ENCODE assay signal across 8 cellular contexts in the genomic region with DNA sequence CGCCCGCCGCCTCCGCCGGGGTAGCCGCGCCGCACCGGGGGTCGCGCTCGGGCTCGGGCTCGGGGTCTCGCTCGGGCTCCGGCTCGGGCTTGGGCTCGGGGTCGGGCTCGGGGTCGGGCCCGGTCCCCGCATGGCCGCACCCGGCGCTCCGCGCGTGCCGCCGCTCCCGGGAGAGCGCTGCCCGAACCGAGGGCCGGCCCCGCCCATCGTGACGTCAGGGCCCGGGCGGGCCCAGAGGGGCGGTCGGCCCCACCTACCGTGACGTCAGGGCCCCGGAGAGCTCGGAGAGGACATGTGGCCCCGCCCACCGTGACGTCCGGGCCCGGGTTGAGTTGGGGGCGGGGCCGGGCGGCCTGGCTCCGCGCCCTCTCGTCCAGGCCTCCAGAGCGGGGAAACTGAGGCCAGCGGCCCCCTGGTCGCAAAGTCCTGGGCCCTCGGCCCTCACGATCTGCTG. TPM values are rescaled to one million over a fixed set of nuclear protein-coding genes. Genes with fewer than 3 reads are reported as not detected.
A peak's percentile ranks its signal among the peaks of the same experiment; 100 is the strongest.
DNase-seq lines count a peak whose midpoint lies in the region; ATAC-seq and TF ChIP-seq lines count a peak whose summit lies in the region.

Gene NSMF, minus strand, starts transcription at position 188 of the 454 bp plus-strand sequence. CDS start 232 bp downstream, outside the sequence.

- H3K36me3 Mint-ChIP-seq in activated T-helper 17 cell treated with anti-CD3 and anti-CD28 coated beads, Interleukin-2, amount 50 U/mL, for 72 hours (ENCODE audit: low read depth): peaks cover 14% of the 10 kb centered on the region
- peaks cover 0 to 2% (median 0%) of the 10 kb centered on the region in 3 donors for H3K36me3 Mint-ChIP-seq in naive thymus-derived CD8-positive, alpha-beta T cell
- peaks cover 14% of the 10 kb centered on the region for H3K36me3 Mint-ChIP-seq in stimulated activated memory B cell treated with anti-CD40 and anti-IgM and Interleukin-4, amounts not matched to agents 10 μg/mL and 1 μg/mL and 100 μg/mL, for 72 hours

- H3K9me3 Mint-ChIP-seq in activated T-helper 17 cell treated with anti-CD3 and anti-CD28 coated beads, Interleukin-2, amount 50 U/mL, for 72 hours: no peaks in the 10 kb centered on the region
- peaks cover 0 to 2% (median 0%) of the 10 kb centered on the region in 9 donors for H3K9me3 Mint-ChIP-seq in naive thymus-derived CD8-positive, alpha-beta T cell
- H3K9me3 Mint-ChIP-seq in stimulated activated memory B cell treated with anti-CD40 and anti-IgM and Interleukin-4, amounts not matched to agents 10 μg/mL and 1 μg/mL and 100 μg/mL, for 72 hours: no peaks in the 10 kb centered on the region

- CTCF ChIA-PET in RWPE1 (lab: Yijun Ruan, JAX): interaction anchor here (0.6 kb wide), 1 partner anchor 101 kb away, joined by 3 read pairs; no protein-coding TSS in a partner anchor

- peak within 1 kb of the TSS; percentile 39 for H3K4me3 Mint-ChIP-seq in activated T-helper 17 cell treated with anti-CD3 and anti-CD28 coated beads, Interleukin-2, amount 50 U/mL, for 72 hours
- H3K4me3 Mint-ChIP-seq in naive thymus-derived CD8-positive, alpha-beta T cell: peak within 1 kb of the TSS; percentile 60 to 80 (median 70)
- H3K4me3 Mint-ChIP-seq in stimulated activated memory B cell treated with anti-CD40 and anti-IgM and Interleukin-4, amounts not matched to agents 10 μg/mL and 1 μg/mL and 100 μg/mL, for 72 hours: peak within 1 kb of the TSS; percentile 65

- peak; percentile 50 for ATAC-seq in GM21619 (IDR thresholded peaks at IDR 0.05; ENCODE audit: unreplicated experiment)
- ATAC-seq in activated T-helper 17 cell treated with anti-CD3 and anti-CD28 coated beads, Interleukin-2, amount 50 U/mL, for 72 hours (replicated peaks): peak; percentile 79
- ATAC-seq in naive thymus-derived CD8-positive, alpha-beta T cell: peak; percentile 49 to 52
- peak; percentile 84 for ATAC-seq in stimulated activated memory B cell treated with anti-CD40 and anti-IgM and Interleukin-4, amounts not matched to agents 10 μg/mL and 1 μg/mL and 100 μg/mL, for 72 hours

- POLR2A ChIA-PET in RWPE1 (lab: Yijun Ruan, JAX; ENCODE audit: low non-redundant PET): interaction anchor here (0.6 kb wide), 2 partner anchors 33 to 83 kb away, joined by 3 to 4 read pairs; no protein-coding TSS in a partner anchor
- POLR2A ChIA-PET in naive thymus-derived CD8-positive, alpha-beta T cell (lab: Charles Lee): interaction anchor here (0.6 to 4.6 kb wide), 6 partner anchors 9 to 157 kb away, joined by 3 to 26 read pairs (median 3); partner anchors contain the start of genes EXD3, NOXA1, NRARP and PNPLA7

- DNase-seq in DMS153 (lab: John Stamatoyannopoulos, UW) (peak; percentile 68), KBM-7 (peak; percentile 89), RWPE1 (ENCODE audit: low spot score) (peak; percentile 100), fibroblast of mammary gland (ENCODE audit: low read depth) (peak; percentile 84)
- DNase-seq in naive thymus-derived CD8-positive, alpha-beta T cell: peak; percentile 86 to 97 (median 95)

- H3K27ac Mint-ChIP-seq in activated T-helper 17 cell treated with anti-CD3 and anti-CD28 coated beads, Interleukin-2, amount 50 U/mL, for 72 hours: no peak within 1 kb of the TSS
- peak within 1 kb of the TSS; percentile 48 to 98 (median 90) for H3K27ac Mint-ChIP-seq in naive thymus-derived CD8-positive, alpha-beta T cell
- peak within 1 kb of the TSS; percentile 62 for H3K27ac Mint-ChIP-seq in stimulated activated memory B cell treated with anti-CD40 and anti-IgM and Interleukin-4, amounts not matched to agents 10 μg/mL and 1 μg/mL and 100 μg/mL, for 72 hours

- H3K27ac ChIP-seq in RWPE1: peak within 1 kb of the TSS; percentile 74

- H3K4me3 ChIP-seq in fibroblast of mammary gland (ENCODE audit: control insufficient read depth, low read depth, low read length): peak within 1 kb of the TSS; percentile 55

- TF ChIP-seq CTCF in RWPE1 (conservative IDR thresholded peaks at IDR 0.05; ENCODE audit: low read depth) (no peak), fibroblast of mammary gland (conservative IDR thresholded peaks at IDR 0.05; ENCODE audit: control insufficient read depth, insufficient read depth, low read depth, low read length) (no peak)

- in situ Hi-C loops in KBM-7 (cut with MboI; ENCODE audit: low pct_unique_long_range_greater_than_20kb, low sequenced_read_pairs): no loop called here

- no peaks in the 10 kb centered on the region for H3K4me1 Mint-ChIP-seq in activated T-helper 17 cell treated with anti-CD3 and anti-CD28 coated beads, Interleukin-2, amount 50 U/mL, for 72 hours
- peaks cover 4 to 49% (median 43%) of the 10 kb centered on the region in 4 donors for H3K4me1 Mint-ChIP-seq in naive thymus-derived CD8-positive, alpha-beta T cell
- H3K4me1 Mint-ChIP-seq in stimulated activated memory B cell treated with anti-CD40 and anti-IgM and Interleukin-4, amounts not matched to agents 10 μg/mL and 1 μg/mL and 100 μg/mL, for 72 hours: peaks cover 44% of the 10 kb centered on the region

- no peaks in the 10 kb centered on the region for H3K27me3 Mint-ChIP-seq in activated T-helper 17 cell treated with anti-CD3 and anti-CD28 coated beads, Interleukin-2, amount 50 U/mL, for 72 hours
- no peaks in the 10 kb centered on the region for H3K27me3 Mint-ChIP-seq in naive thymus-derived CD8-positive, alpha-beta T cell
- H3K27me3 Mint-ChIP-seq in stimulated activated memory B cell treated with anti-CD40 and anti-IgM and Interleukin-4, amounts not matched to agents 10 μg/mL and 1 μg/mL and 100 μg/mL, for 72 hours: no peaks in the 10 kb centered on the region

RNA-seq across cellular contexts. Expression of gene NSMF, which starts in this region (rescaled TPM):
- total RNA-seq in activated T-helper 17 cell treated with anti-CD3 and anti-CD28 coated beads, Interleukin-2, amount 50 U/mL, for 72 hours: 10 to 100 TPM; 26.6 to 35.5 TPM
- total RNA-seq in naive thymus-derived CD8-positive, alpha-beta T cell: 10 to 100 TPM; 19.1 to 19.3 TPM
- polyA plus RNA-seq in naive thymus-derived CD8-positive, alpha-beta T cell: 10 to 100 TPM in 1 of 3 donors, 1 to 10 TPM in 2; 7.7 to 14.7 (median 8.2) TPM

Comparison
In these comparisons a context has a peak if more than half of its experiments do, and no peak if none do; other contexts are left out.
1. Peak in every context shown above with its lines: DNase-seq, ATAC-seq, H3K4me3 ChIP-seq and H3K27ac ChIP-seq.